In the genomic region with DNA sequence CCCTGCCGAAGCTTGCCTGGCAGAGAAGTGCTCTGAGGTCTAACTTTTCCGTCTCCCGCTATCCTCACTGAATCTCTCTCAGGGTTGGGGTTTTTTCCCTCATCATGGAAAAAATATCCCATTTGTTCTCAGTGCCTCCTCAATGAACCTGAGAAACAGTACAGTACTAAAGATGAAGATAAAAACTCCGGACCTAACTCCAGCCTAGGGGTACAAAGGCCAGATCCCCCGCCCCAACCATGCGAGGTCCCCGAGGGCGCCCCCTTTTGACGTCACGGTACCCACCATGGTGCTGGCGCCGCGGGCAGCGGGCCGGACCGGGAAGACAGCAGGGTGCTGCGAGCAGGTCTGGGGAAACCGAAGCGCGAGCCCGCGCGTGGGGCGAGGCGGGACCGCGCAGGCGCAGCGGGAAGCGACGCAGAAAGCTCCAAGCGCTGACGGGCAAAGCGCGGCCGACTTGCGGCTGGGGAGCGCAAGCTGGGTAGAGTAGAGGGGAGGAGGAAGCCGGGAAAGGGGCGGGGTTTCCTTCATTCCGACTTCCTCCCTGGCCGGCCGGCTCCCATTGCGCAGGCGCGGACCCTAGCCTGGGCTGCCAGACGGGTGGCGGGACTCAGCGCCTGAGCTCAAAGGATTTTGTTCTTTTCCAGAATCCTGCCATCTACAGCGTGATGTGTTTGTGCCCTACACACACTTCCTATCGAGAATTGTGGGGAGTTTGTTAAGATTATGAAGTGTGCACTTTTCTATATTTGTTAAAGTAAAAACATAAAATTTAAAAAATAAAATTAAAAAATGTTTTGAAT, we compare ENCODE assay signal across 8 cellular contexts. TPM values are rescaled to one million over a fixed set of nuclear protein-coding genes. Genes with fewer than 3 reads are reported as not detected.
A peak's percentile ranks its signal among the peaks of the same experiment; 100 is the strongest.
DNase-seq lines count a peak whose midpoint lies in the region; ATAC-seq lines count a peak whose summit lies in the region.

Gene LSM2 (minus strand): TSS at position 497 of the 803 bp plus-strand sequence. CDS start 209 bp downstream, at position 288.

- peak within 1 kb of the TSS; percentile 93 for H3K4me2 ChIP-seq in BLaER1

- CTCF ChIA-PET in activated CD4-positive, alpha-beta T cell treated with anti-CD3 and anti-CD28 coated beads, Interleukin-2, amount 10 ng/mL, durations not matched to agents 7 days and 5 days (lab: Charles Lee), result interaction anchor here (0.5 to 4.1 kb wide), 14 partner anchors 8 to 325 kb away, joined by 3 to 29 read pairs (median 4); partner anchors contain the start of genes HSPA1A, HSPA1L and VARS1

- no peaks in the 10 kb centered on the region for H3K27me3 ChIP-seq in BLaER1

- no peaks in the 10 kb centered on the region for H3K27me3 Mint-ChIP-seq in activated CD4-positive, alpha-beta T cell treated with anti-CD3 and anti-CD28 coated beads, Interleukin-2, amount 10 ng/mL, durations not matched to agents 7 days and 5 days

- peak; percentile 76 for ATAC-seq in HG03460 (IDR thresholded peaks at IDR 0.05; ENCODE audit: unreplicated experiment)
- peak; percentile 97 for ATAC-seq in left lobe of liver

- H4K20me1 ChIP-seq in BLaER1, result no peaks in the 10 kb centered on the region

- DNase-seq in GM19240 (ENCODE audit: insufficient read length, low spot score) (peak; percentile 97), NCI-H526 (lab: John Stamatoyannopoulos, UW) (peak; percentile 93 to 98), cortex of kidney (lab: John Stamatoyannopoulos, UW) (peak; percentile 81), left lobe of liver (ENCODE audit: low spot score) (peak; percentile 98)
- peak; percentile 97 for DNase-seq in activated CD4-positive, alpha-beta T cell treated with anti-CD3 and anti-CD28 coated beads, Interleukin-2, amount 10 ng/mL, durations not matched to agents 7 days and 5 days
- DNase-seq in stimulated activated CD4-positive, alpha-beta T cell treated with anti-CD3 and anti-CD28 coated beads, Interleukin-2, amount 100 ng/mL, for 4 hours (ENCODE audit: low read depth), result peak; percentile 96

- H3K9ac ChIP-seq in BLaER1, result peak within 1 kb of the TSS; percentile 88

- H3K4me3 Mint-ChIP-seq in activated CD4-positive, alpha-beta T cell treated with anti-CD3 and anti-CD28 coated beads, Interleukin-2, amount 10 ng/mL, durations not matched to agents 7 days and 5 days, result peak within 1 kb of the TSS; percentile 94

- H3K9me3 Mint-ChIP-seq in activated CD4-positive, alpha-beta T cell treated with anti-CD3 and anti-CD28 coated beads, Interleukin-2, amount 10 ng/mL, durations not matched to agents 7 days and 5 days, result no peaks in the 10 kb centered on the region

- peaks cover 33% of the 10 kb centered on the region for H3K36me3 Mint-ChIP-seq in activated CD4-positive, alpha-beta T cell treated with anti-CD3 and anti-CD28 coated beads, Interleukin-2, amount 10 ng/mL, durations not matched to agents 7 days and 5 days (ENCODE audit: low read depth)

- peaks cover 33% of the 10 kb centered on the region for H3K4me1 Mint-ChIP-seq in activated CD4-positive, alpha-beta T cell treated with anti-CD3 and anti-CD28 coated beads, Interleukin-2, amount 10 ng/mL, durations not matched to agents 7 days and 5 days

- peak within 1 kb of the TSS; percentile 78 for H3K4me3 ChIP-seq in BLaER1

- peak within 1 kb of the TSS; percentile 91 for H3K27ac Mint-ChIP-seq in activated CD4-positive, alpha-beta T cell treated with anti-CD3 and anti-CD28 coated beads, Interleukin-2, amount 10 ng/mL, durations not matched to agents 7 days and 5 days

- no peaks in the 10 kb centered on the region for H3K9me3 ChIP-seq in BLaER1

- POLR2A ChIA-PET in activated CD4-positive, alpha-beta T cell treated with anti-CD3 and anti-CD28 coated beads, Interleukin-2, amount 10 ng/mL, durations not matched to agents 7 days and 5 days (lab: Charles Lee), result interaction anchor here (0.6 to 1.2 kb wide), 7 partner anchors 9 to 70 kb away, joined by 3 to 13 read pairs (median 4); partner anchors contain the start of genes CLIC1, HSPA1A, HSPA1L and MSH5

- peaks cover 38% of the 10 kb centered on the region for H3K36me3 ChIP-seq in BLaER1

- H3K27ac ChIP-seq in BLaER1, result peak within 1 kb of the TSS; percentile 92

- H3K4me1 ChIP-seq in BLaER1, result peaks cover 35% of the 10 kb centered on the region

RNA-seq across cellular contexts. Expression of gene LSM2, which starts in this region (rescaled TPM):
- 100 to 1,000 TPM; 103 to 109 TPM for total RNA-seq in activated CD4-positive, alpha-beta T cell treated with anti-CD3 and anti-CD28 coated beads, Interleukin-2, amount 10 ng/mL, durations not matched to agents 7 days and 5 days
- total RNA-seq in left lobe of liver, result 9.8 TPM

Comparison
In these comparisons a context has a peak if more than half of its experiments do, and no peak if none do; other contexts are left out.
1. Peak in every context shown above with its lines: DNase-seq, ATAC-seq, H3K4me3 ChIP-seq and H3K27ac ChIP-seq.